In the genomic region with DNA sequence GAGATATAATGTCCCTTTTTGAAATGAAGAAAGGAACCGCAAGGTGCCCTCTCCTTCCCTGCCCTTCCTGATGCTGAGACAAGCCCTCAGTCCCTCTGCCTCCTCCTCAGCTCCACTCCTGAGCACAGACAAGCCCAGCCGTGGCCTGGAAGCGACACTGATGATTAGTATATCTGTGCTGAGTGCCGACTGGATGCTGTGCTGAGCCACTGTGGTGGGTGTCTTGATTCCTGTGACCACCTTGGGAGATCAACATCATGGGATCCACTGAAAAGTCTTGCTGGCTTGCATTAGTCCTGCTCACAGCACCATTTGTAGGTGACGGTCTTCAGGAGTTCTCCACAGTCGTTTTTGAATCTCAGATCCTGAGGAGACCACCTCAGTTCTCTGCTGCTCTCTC, we compare ENCODE assay signal across 8 cellular contexts. TPM values are rescaled to one million over a fixed set of nuclear protein-coding genes. Genes with fewer than 3 reads are reported as not detected.
"Had no signal": no experiment of that assay in that cellular context is flagged by ENCODE, and none has a peak within 500 bp of the region (broad histone marks: within the 10 kb centered on the region; RNA-seq: fewer than 3 reads in every experiment).

No MANE protein-coding gene starts in this region.

- H3K27ac Mint-ChIP-seq: GM23338, H9, HFFc6, IgD-negative memory B cell had no signal

- H3K27ac ChIP-seq: HL-60 had no signal

- H3K4me3 Mint-ChIP-seq: GM23338, H9, HFFc6, IgD-negative memory B cell had no signal

- DNase-seq: H9, HCEC 1CT, HFFc6 had no signal

- ATAC-seq: GM23338, HepG2 had no signal

- H3K4me3 ChIP-seq: GM23338 had no signal

- H3K27me3 Mint-ChIP-seq: IgD-negative memory B cell had no signal

RNA-seq across cellular contexts. Expression of a gene that starts 59.5 kb away (rescaled TPM):
- total RNA-seq: HT1080 had no signal
- polyA plus RNA-seq: GM23338, IgD-negative memory B cell had no signal
